1 cellular context compared by ENCODE assay signal in the genomic region with DNA sequence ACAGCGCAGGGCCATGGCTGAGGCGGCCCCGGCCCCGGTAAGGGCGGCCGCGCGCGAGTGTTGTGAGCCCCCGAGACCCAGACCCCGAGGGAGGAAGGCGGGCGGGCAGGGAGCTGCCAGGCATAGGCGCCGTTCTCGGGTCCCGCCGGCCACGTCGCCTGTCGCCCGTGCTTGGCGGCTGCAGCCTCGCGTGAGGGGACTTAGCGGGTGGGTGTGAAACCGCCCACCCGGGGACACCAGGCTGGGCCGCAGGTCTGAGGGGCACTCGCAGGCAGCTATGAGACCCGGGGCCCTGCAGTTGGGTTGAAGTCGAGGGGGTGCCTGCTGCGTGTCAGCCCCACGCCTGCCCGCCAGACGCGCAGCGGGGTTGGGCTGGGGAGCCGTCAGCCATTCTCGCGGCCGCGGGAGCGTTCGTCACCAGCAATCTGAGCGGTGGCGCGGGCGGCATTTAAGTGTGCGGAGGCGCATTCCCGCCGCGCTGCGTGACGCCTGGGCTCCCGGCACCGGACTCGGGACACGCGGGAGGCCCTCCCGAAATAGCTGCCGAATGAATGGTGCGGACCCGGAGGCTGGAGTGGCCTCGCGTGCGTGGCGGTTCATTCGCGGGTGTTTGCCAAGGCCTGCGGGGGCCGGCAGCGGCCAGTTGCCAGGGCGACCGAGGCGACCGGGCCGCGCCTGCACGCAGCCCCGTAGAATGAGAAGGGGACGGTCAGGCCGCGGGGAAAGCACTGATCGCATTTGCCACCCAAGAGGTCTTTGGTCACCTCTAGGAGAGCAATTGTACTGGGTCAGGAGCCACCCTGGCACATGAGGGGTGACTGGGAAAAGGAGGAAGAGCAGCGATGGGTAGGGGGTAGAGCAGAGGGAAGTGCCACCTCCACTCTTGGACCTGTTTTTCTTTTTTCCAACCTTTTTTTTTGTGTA.
TF ChIP-seq lines count a peak whose summit lies in the region.

No MANE protein-coding gene starts in this region.

TF ChIP-seq in K562, 482 proteins besides CTCF, POLR2A, EP300 and RAD21 (continues in another document):
- no peak for TF ChIP-seq TBP (optimal IDR thresholded peaks at IDR 0.05; ENCODE audit: low read depth, low read length)
- no peak for TF ChIP-seq RBM39 (optimal IDR thresholded peaks at IDR 0.05; ENCODE audit: low read depth, low read length)
- TF ChIP-seq, protein P1, sequence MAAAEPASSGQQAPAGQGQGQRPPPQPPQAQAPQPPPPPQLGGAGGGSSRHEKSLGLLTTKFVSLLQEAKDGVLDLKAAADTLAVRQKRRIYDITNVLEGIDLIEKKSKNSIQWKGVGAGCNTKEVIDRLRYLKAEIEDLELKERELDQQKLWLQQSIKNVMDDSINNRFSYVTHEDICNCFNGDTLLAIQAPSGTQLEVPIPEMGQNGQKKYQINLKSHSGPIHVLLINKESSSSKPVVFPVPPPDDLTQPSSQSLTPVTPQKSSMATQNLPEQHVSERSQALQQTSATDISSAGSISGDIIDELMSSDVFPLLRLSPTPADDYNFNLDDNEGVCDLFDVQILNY (CRISPR knock-in tag; IDR thresholded peaks at IDR 0.05): no peak
- TF ChIP-seq ZNF766 (CRISPR knock-in tag; conservative IDR thresholded peaks at IDR 0.05): no peak
- TF ChIP-seq, protein P2, sequence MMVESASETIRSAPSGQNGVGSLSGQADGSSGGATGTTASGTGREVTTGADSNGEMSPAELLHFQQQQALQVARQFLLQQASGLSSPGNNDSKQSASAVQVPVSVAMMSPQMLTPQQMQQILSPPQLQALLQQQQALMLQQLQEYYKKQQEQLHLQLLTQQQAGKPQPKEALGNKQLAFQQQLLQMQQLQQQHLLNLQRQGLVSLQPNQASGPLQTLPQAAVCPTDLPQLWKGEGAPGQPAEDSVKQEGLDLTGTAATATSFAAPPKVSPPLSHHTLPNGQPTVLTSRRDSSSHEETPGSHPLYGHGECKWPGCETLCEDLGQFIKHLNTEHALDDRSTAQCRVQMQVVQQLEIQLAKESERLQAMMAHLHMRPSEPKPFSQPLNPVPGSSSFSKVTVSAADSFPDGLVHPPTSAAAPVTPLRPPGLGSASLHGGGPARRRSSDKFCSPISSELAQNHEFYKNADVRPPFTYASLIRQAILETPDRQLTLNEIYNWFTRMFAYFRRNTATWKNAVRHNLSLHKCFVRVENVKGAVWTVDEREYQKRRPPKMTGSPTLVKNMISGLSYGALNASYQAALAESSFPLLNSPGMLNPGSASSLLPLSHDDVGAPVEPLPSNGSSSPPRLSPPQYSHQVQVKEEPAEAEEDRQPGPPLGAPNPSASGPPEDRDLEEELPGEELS (CRISPR knock-in tag; IDR thresholded peaks at IDR 0.05; ENCODE audit: borderline replicate concordance): 0 out of 2 replicates have a peak, but pooled peaks have one; percentile 69
- peak; percentile 70 for TF ChIP-seq HDAC2 (IDR thresholded peaks at IDR 0.05)
- no peak for TF ChIP-seq SMARCB1 (IDR thresholded peaks at IDR 0.05; ENCODE audit: insufficient read length, low read depth)
- 0 out of 2 replicates have a peak, but pooled peaks have one; percentile 85 for TF ChIP-seq RBM34 (IDR thresholded peaks at IDR 0.05; ENCODE audit: borderline replicate concordance, insufficient read depth, low read length)
- TF ChIP-seq, protein P3, sequence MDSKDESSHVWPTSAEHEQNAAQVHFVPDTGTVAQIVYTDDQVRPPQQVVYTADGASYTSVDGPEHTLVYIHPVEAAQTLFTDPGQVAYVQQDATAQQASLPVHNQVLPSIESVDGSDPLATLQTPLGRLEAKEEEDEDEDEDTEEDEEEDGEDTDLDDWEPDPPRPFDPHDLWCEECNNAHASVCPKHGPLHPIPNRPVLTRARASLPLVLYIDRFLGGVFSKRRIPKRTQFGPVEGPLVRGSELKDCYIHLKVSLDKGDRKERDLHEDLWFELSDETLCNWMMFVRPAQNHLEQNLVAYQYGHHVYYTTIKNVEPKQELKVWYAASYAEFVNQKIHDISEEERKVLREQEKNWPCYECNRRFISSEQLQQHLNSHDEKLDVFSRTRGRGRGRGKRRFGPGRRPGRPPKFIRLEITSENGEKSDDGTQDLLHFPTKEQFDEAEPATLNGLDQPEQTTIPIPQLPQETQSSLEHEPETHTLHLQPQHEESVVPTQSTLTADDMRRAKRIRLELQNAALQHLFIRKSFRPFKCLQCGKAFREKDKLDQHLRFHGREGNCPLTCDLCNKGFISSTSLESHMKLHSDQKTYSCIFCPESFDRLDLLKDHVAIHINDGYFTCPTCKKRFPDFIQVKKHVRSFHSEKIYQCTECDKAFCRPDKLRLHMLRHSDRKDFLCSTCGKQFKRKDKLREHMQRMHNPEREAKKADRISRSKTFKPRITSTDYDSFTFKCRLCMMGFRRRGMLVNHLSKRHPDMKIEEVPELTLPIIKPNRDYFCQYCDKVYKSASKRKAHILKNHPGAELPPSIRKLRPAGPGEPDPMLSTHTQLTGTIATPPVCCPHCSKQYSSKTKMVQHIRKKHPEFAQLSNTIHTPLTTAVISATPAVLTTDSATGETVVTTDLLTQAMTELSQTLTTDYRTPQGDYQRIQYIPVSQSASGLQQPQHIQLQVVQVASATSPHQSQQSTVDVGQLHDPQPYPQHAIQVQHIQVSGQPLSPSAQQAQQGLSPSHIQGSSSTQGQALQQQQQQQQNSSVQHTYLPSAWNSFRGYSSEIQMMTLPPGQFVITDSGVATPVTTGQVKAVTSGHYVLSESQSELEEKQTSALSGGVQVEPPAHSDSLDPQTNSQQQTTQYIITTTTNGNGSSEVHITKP (IDR thresholded peaks at IDR 0.05; ENCODE audit: partially characterized antibody): peak; percentile 26
- TF ChIP-seq, protein P4, sequence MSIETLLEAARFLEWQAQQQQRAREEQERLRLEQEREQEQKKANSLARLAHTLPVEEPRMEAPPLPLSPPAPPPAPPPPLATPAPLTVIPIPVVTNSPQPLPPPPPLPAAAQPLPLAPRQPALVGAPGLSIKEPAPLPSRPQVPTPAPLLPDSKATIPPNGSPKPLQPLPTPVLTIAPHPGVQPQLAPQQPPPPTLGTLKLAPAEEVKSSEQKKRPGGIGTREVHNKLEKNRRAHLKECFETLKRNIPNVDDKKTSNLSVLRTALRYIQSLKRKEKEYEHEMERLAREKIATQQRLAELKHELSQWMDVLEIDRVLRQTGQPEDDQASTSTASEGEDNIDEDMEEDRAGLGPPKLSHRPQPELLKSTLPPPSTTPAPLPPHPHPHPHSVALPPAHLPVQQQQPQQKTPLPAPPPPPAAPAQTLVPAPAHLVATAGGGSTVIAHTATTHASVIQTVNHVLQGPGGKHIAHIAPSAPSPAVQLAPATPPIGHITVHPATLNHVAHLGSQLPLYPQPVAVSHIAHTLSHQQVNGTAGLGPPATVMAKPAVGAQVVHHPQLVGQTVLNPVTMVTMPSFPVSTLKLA (conservative IDR thresholded peaks at IDR 0.05): peak; percentile 62 to 80; a peak in 3 of 4 replicates
- TF ChIP-seq, protein P5, sequence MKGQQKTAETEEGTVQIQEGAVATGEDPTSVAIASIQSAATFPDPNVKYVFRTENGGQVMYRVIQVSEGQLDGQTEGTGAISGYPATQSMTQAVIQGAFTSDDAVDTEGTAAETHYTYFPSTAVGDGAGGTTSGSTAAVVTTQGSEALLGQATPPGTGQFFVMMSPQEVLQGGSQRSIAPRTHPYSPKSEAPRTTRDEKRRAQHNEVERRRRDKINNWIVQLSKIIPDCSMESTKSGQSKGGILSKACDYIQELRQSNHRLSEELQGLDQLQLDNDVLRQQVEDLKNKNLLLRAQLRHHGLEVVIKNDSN (CRISPR knock-in tag; IDR thresholded peaks at IDR 0.05): peak; percentile 53
- 0 out of 2 replicates have a peak, but pooled peaks have one; percentile 26 for TF ChIP-seq ZNF124 (CRISPR knock-in tag; IDR thresholded peaks at IDR 0.05)
- TF ChIP-seq ZNF436 (CRISPR knock-in tag; IDR thresholded peaks at IDR 0.05): no peak
- TF ChIP-seq DACH1 (IDR thresholded peaks at IDR 0.05; ENCODE audit: partially characterized antibody): no peak
- TF ChIP-seq NFATC3 (IDR thresholded peaks at IDR 0.05): no peak
- TF ChIP-seq EWSR1 (IDR thresholded peaks at IDR 0.05; ENCODE audit: borderline replicate concordance, low read depth, partially characterized antibody): no peak
- TF ChIP-seq, protein P6, sequence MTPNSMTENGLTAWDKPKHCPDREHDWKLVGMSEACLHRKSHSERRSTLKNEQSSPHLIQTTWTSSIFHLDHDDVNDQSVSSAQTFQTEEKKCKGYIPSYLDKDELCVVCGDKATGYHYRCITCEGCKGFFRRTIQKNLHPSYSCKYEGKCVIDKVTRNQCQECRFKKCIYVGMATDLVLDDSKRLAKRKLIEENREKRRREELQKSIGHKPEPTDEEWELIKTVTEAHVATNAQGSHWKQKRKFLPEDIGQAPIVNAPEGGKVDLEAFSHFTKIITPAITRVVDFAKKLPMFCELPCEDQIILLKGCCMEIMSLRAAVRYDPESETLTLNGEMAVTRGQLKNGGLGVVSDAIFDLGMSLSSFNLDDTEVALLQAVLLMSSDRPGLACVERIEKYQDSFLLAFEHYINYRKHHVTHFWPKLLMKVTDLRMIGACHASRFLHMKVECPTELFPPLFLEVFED (CRISPR knock-in tag; conservative IDR thresholded peaks at IDR 0.05): no peak
- TF ChIP-seq TEAD1 (CRISPR knock-in tag; IDR thresholded peaks at IDR 0.05): peak in 1 of 2 experiments; percentile 89; a peak in 2 of 4 replicates
- TF ChIP-seq ZNF449 (CRISPR knock-in tag; IDR thresholded peaks at IDR 0.05): no peak
- no peak for TF ChIP-seq CBX8 (IDR thresholded peaks at IDR 0.05; ENCODE audit: borderline replicate concordance, extremely low read depth, low read depth, low read length, poor library complexity, severe bottlenecking)
- peak; percentile 50; the same call in 1 of the 2 replicates for TF ChIP-seq EP400 (IDR thresholded peaks at IDR 0.05)
- TF ChIP-seq ZBTB12 (CRISPR knock-in tag; IDR thresholded peaks at IDR 0.05): no peak
- TF ChIP-seq HDAC3 (IDR thresholded peaks at IDR 0.05; ENCODE audit: borderline replicate concordance, partially characterized antibody): no peak
- TF ChIP-seq, protein P7, sequence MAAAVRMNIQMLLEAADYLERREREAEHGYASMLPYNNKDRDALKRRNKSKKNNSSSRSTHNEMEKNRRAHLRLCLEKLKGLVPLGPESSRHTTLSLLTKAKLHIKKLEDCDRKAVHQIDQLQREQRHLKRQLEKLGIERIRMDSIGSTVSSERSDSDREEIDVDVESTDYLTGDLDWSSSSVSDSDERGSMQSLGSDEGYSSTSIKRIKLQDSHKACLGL (CRISPR knock-in tag; IDR thresholded peaks at IDR 0.05; ENCODE audit: borderline replicate concordance, poor library complexity, severe bottlenecking): no peak
- TF ChIP-seq RHOXF2B (CRISPR knock-in tag; conservative IDR thresholded peaks at IDR 0.05): 0 out of 2 replicates have a peak, but pooled peaks have one; percentile 28
- TF ChIP-seq, protein P8, sequence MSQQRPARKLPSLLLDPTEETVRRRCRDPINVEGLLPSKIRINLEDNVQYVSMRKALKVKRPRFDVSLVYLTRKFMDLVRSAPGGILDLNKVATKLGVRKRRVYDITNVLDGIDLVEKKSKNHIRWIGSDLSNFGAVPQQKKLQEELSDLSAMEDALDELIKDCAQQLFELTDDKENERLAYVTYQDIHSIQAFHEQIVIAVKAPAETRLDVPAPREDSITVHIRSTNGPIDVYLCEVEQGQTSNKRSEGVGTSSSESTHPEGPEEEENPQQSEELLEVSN (IDR thresholded peaks at IDR 0.05; ENCODE audit: borderline replicate concordance in 1 of 2, extremely low read depth in 1 of 2, insufficient read depth in 1 of 2, insufficient read length in 1 of 2, low read depth in 1 of 2, low read length in 1 of 2, poor library complexity in 1 of 2, severe bottlenecking in 1 of 2): peak; percentile 74 to 82
- no peak for TF ChIP-seq ZNF639 (CRISPR knock-in tag; conservative IDR thresholded peaks at IDR 0.05 in 1 of 2, IDR thresholded peaks at IDR 0.05 in 1 of 2)
- no peak for TF ChIP-seq CAMTA2 (CRISPR knock-in tag; conservative IDR thresholded peaks at IDR 0.05)
- no peak for TF ChIP-seq ARHGAP35 (IDR thresholded peaks at IDR 0.05; ENCODE audit: partially characterized antibody)
- TF ChIP-seq, protein P9, sequence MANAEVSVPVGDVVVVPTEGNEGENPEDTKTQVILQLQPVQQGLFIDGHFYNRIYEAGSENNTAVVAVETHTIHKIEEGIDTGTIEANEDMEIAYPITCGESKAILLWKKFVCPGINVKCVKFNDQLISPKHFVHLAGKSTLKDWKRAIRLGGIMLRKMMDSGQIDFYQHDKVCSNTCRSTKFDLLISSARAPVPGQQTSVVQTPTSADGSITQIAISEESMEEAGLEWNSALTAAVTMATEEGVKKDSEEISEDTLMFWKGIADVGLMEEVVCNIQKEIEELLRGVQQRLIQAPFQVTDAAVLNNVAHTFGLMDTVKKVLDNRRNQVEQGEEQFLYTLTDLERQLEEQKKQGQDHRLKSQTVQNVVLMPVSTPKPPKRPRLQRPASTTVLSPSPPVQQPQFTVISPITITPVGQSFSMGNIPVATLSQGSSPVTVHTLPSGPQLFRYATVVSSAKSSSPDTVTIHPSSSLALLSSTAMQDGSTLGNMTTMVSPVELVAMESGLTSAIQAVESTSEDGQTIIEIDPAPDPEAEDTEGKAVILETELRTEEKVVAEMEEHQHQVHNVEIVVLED (CRISPR knock-in tag; IDR thresholded peaks at IDR 0.05): no peak; the same call in none of the 2 replicates
- TF ChIP-seq ZNF551 (CRISPR knock-in tag; IDR thresholded peaks at IDR 0.05): no peak
